Comparison of ENCODE assay signal across 9 cellular contexts in genomic region chr19:45771331-45771933, GRCh38. TPM values are rescaled to one million over a fixed set of nuclear protein-coding genes. Genes with fewer than 3 reads are reported as not detected.
DNase-seq lines count a peak whose midpoint lies in the region; TF ChIP-seq lines count a peak whose summit lies in the region.
"Had no signal": no experiment of that assay in that cellular context is flagged by ENCODE, and none has a peak within 500 bp of the region (broad histone marks: within the 10 kb centered on the region; RNA-seq: fewer than 3 reads in every experiment).

No MANE protein-coding gene starts in this region.

- H3K27me3 ChIP-seq in AG04450 (ENCODE audit: control insufficient read depth, insufficient read depth, low read length) = no peaks in the 10 kb centered on the region
- H3K27me3 ChIP-seq in KMS-11 (ENCODE audit: insufficient read depth, low read depth) = peaks cover 6% of the 10 kb centered on the region

- H4K20me1 ChIP-seq in KMS-11 (ENCODE audit: insufficient read depth) = no peaks in the 10 kb centered on the region

- peak overlapping the region; percentile 83 for H3K4me3 Mint-ChIP-seq in neural crest cell

- H3K4me1 Mint-ChIP-seq in neural crest cell = peaks cover 27% of the 10 kb centered on the region

- H3K4me3 ChIP-seq in AG04450 (ENCODE audit: low read depth, low read length) (peak overlapping the region; percentile 37; the same call in 1 of the 2 replicates), KMS-11 (IDR thresholded peaks at IDR 0.05; ENCODE audit: insufficient read depth, low read depth, low read length) (no peak overlapping the region), epithelial cell of proximal tubule (ENCODE audit: low read depth, low read length) (peak overlapping the region; percentile 54)

- H3K36me3 Mint-ChIP-seq in neural crest cell (ENCODE audit: low read depth) = peaks cover 10% of the 10 kb centered on the region

- no peaks in the 10 kb centered on the region for H3K79me2 ChIP-seq in KMS-11 (ENCODE audit: insufficient read depth, low read depth)

- no peak overlapping the region for H2AFZ ChIP-seq in KMS-11 (ENCODE audit: low read depth)

- POLR2A ChIA-PET in AG04450 (lab: Yijun Ruan, JAX) = interaction anchor here (0.9 to 4.7 kb wide), 6 partner anchors 11 to 115 kb away, joined by 3 to 50 read pairs (median 24); partner anchors contain the start of gene DMPK

- TF ChIP-seq CTCF in AG04450 (IDR thresholded peaks at IDR 0.05; ENCODE audit: low read depth, low read length) (no peak), KMS-11 (conservative IDR thresholded peaks at IDR 0.05; ENCODE audit: low read depth, low read length) (no peak), epithelial cell of proximal tubule (conservative IDR thresholded peaks at IDR 0.05; ENCODE audit: low read depth, low read length) (no peak), neural crest cell (conservative IDR thresholded peaks at IDR 0.05) (no peak)

- no peaks in the 10 kb centered on the region for H3K36me3 ChIP-seq in KMS-11 (ENCODE audit: insufficient read depth)

- DNase-seq in AG04450 (ENCODE audit: low read depth, low spot score) (no peak), epithelial cell of proximal tubule (ENCODE audit: low read depth) (no peak), neural crest cell (ENCODE audit: low read depth, low spot score) (no peak), HuH-7 (ENCODE audit: low spot score) (no peak), SHP77 (lab: John Stamatoyannopoulos, UW) (no peak), occipital lobe (lab: John Stamatoyannopoulos, UW) (no peak)
- DNase-seq in stimulated activated CD4-positive, alpha-beta T cell treated with anti-CD3 and anti-CD28 coated beads, Interleukin-4, amount 100 ng/mL, for 24 hours = no peak

- no peaks in the 10 kb centered on the region for H3K9me3 Mint-ChIP-seq in neural crest cell

- peaks cover 26% of the 10 kb centered on the region for H3K27me3 Mint-ChIP-seq in neural crest cell (ENCODE audit: low read depth)

- CTCF ChIA-PET in AG04450 (lab: Charles Lee) = interaction anchor here (2.3 kb wide), 2 partner anchors 29 to 45 kb away, joined by 14 to 45 read pairs; no protein-coding TSS in a partner anchor

- H3K27ac ChIP-seq in AG04450 (ENCODE audit: low read depth, low read length) = no peak overlapping the region
- no peak overlapping the region for H3K27ac ChIP-seq in KMS-11

- no peak overlapping the region for H3K9ac ChIP-seq in KMS-11

- peak overlapping the region; percentile 98; the same call in 1 of the 2 replicates for H3K4me2 ChIP-seq in KMS-11

- H3K4me1 ChIP-seq in KMS-11 (ENCODE audit: low read depth, poor library complexity, severe bottlenecking) = peaks cover 17% of the 10 kb centered on the region

- H3K9me3 ChIP-seq in AG04450 (ENCODE audit: control insufficient read depth, insufficient read depth, low read length) = no peaks in the 10 kb centered on the region; the same call in 1 of the 2 replicates

- peak overlapping the region; percentile 96 for H3K27ac Mint-ChIP-seq in neural crest cell (ENCODE audit: unreplicated experiment)

RNA-seq across cellular contexts. Expression of gene SIX5, which starts 2.4 kb away (rescaled TPM):
- 4.4 and 6.7 TPM in 2 replicates for polyA plus RNA-seq in AG04450 (2011; rRNA removed)
- 5.3 and 7.5 TPM in 2 replicates for polyA minus RNA-seq in AG04450 (2011; rRNA and poly(A)+ RNA removed)
- total RNA-seq in epithelial cell of proximal tubule = 8.2 and 11.2 TPM in 2 replicates
- total RNA-seq in neural crest cell = 36.8 and 38.6 TPM in 2 replicates
- total RNA-seq in occipital lobe = 1.2 TPM

RNA-seq across cellular contexts. Expression of gene DMPK, which starts 10.9 kb away (rescaled TPM):
- 24.3 and 24.5 TPM in 2 replicates for polyA plus RNA-seq in AG04450 (2011; rRNA removed)
- 15.7 and 17.6 TPM in 2 replicates for polyA minus RNA-seq in AG04450 (2011; rRNA and poly(A)+ RNA removed)
- total RNA-seq in epithelial cell of proximal tubule = 10.9 and 21.0 TPM in 2 replicates
- total RNA-seq in neural crest cell = 114 and 118 TPM in 2 replicates
- total RNA-seq in occipital lobe = 16.7 TPM

RNA-seq across cellular contexts. Expression of gene DMWD, which starts 21.2 kb away (rescaled TPM):
- polyA plus RNA-seq in AG04450 (2011; rRNA removed) = 13.9 and 17.1 TPM in 2 replicates
- polyA minus RNA-seq in AG04450 (2011; rRNA and poly(A)+ RNA removed) = 24.2 and 27.9 TPM in 2 replicates
- total RNA-seq in epithelial cell of proximal tubule (35.7 and 38.8 TPM in 2 replicates), neural crest cell (107 and 110 TPM in 2 replicates), occipital lobe (41.0 TPM)

RNA-seq across cellular contexts. Expression of gene MEIOSIN, which starts 38.2 kb away (rescaled TPM):
- not detected in 2 replicates for polyA plus RNA-seq in AG04450 (2011; rRNA removed)
- polyA minus RNA-seq in AG04450 (2011; rRNA and poly(A)+ RNA removed) = not detected in 2 replicates
- not detected in 2 replicates for total RNA-seq in epithelial cell of proximal tubule
- total RNA-seq in neural crest cell = not detected in 2 replicates
- total RNA-seq in occipital lobe = not detected
- total RNA-seq: myocyte had no signal

RNA-seq across cellular contexts. Expression of gene FBXO46, which starts 40.7 kb away (rescaled TPM):
- 1.4 and 2.2 TPM in 2 replicates for polyA plus RNA-seq in AG04450 (2011; rRNA removed)
- polyA minus RNA-seq in AG04450 (2011; rRNA and poly(A)+ RNA removed) = 1.8 and 2.4 TPM in 2 replicates
- 6.6 and 11.5 TPM in 2 replicates for total RNA-seq in epithelial cell of proximal tubule
- total RNA-seq in neural crest cell = 27.2 and 30.3 TPM in 2 replicates
- total RNA-seq in occipital lobe = 11.4 TPM
